In genomic region chr1:168271636-168272035, GRCh38 we compare ENCODE assay signal across 26 cellular contexts.
"Had no signal": no experiment of that assay in that cellular context is flagged by ENCODE, and none has a peak within 500 bp of the region (broad histone marks: within the 10 kb centered on the region; RNA-seq: fewer than 3 reads in every experiment).

No MANE protein-coding gene starts in this region.

- H3K27ac ChIP-seq: gastroesophageal sphincter, hepatocyte, neural progenitor cell, parathyroid adenoma, psoas muscle, right atrium auricular region, stomach, thyroid gland, upper lobe of left lung, vagina had no signal

- H3K9ac ChIP-seq: neural progenitor cell, parathyroid adenoma had no signal

- H3K4me3 ChIP-seq: gastroesophageal sphincter, hepatocyte, neural progenitor cell, psoas muscle, right atrium auricular region, smooth muscle cell, stomach, thyroid gland, upper lobe of left lung, vagina had no signal

- H3K4me2 ChIP-seq: hepatocyte, neural progenitor cell, smooth muscle cell had no signal

- H3K4me1 ChIP-seq: gastroesophageal sphincter, neural progenitor cell, parathyroid adenoma, psoas muscle, right atrium auricular region, stomach, thyroid gland, upper lobe of left lung, vagina had no signal

- H3K27me3 ChIP-seq: gastroesophageal sphincter, hepatocyte, neural progenitor cell, right atrium auricular region, stomach, thyroid gland, upper lobe of left lung, vagina had no signal

- H3K79me2 ChIP-seq: hepatocyte, parathyroid adenoma had no signal

- H2AFZ ChIP-seq: hepatocyte, neural progenitor cell, parathyroid adenoma had no signal

- H3K9me3 ChIP-seq: thyroid gland, upper lobe of left lung, vagina had no signal

- DNase-seq: activated CD4-positive, alpha-beta memory T cell treated with anti-CD3 and anti-CD28 coated beads, Interleukin-2, amount 10 ng/mL, durations not matched to agents 7 days and 5 days; activated CD4-positive, alpha-beta T cell treated with anti-CD3 and anti-CD28 coated beads, Interleukin-2, amount 10 ng/mL, durations not matched to agents 24 days and 14 days; activated CD4-positive, CD25-positive, alpha-beta regulatory T cell treated with anti-CD3 and anti-CD28 coated beads, Interleukin-2, amount 50 U/mL, for 72 hours; activated CD8-positive, alpha-beta memory T cell treated with anti-CD3 and anti-CD28 coated beads, Interleukin-2, amount 50 U/mL, for 48 hours; activated gamma-delta T cell treated with Interleukin-2 at 50 U/mL for 16 hours; activated naive CD4-positive, alpha-beta T cell treated with anti-CD3 and anti-CD28 coated beads, Interleukin-2, amount 50 U/mL, for 16 hours; activated T-cell treated with anti-CD3 and anti-CD28 coated beads, Interleukin-2, amount 50 U/mL, for 24 hours; dermis blood vessel endothelial cell; effector CD8-positive, alpha-beta T cell; erythroblast; kidney; natural killer cell; occipital lobe; psoas muscle; stimulated activated CD4-positive, alpha-beta T cell treated with anti-CD3 and anti-CD28 coated beads, Interleukin-1b, Interleukin-23, amount 100 ng/mL, for 48 hours; stimulated activated naive B cell treated with anti-CD40 and anti-IgM and Interleukin-4, amounts not matched to agents 10 μg/mL and 1 μg/mL and 100 μg/mL, for 72 hours; stomach; thyroid gland; upper lobe of left lung had no signal

- ATAC-seq: gastroesophageal sphincter; natural killer cell; psoas muscle; stimulated activated naive B cell treated with anti-CD40 and anti-IgM and Interleukin-4, amounts not matched to agents 10 μg/mL and 1 μg/mL and 100 μg/mL, for 72 hours had no signal

- H3K36me3 ChIP-seq: gastroesophageal sphincter, neural progenitor cell, right atrium auricular region, stomach, thyroid gland, upper lobe of left lung, vagina had no signal
